In genomic region chr2:26186371-26186770, GRCh38 we compare ENCODE assay signal across 1 cellular context.
TF ChIP-seq lines count a peak whose summit lies in the region.

No MANE protein-coding gene starts in this region.

TF ChIP-seq in K562, 482 proteins besides CTCF, POLR2A, EP300 and RAD21:
- TF ChIP-seq TRIM24 (IDR thresholded peaks at IDR 0.05) (no peak), ZNF75A (CRISPR knock-in tag; IDR thresholded peaks at IDR 0.05) (no peak), ZBTB8A (IDR thresholded peaks at IDR 0.05; ENCODE audit: partially characterized antibody) (no peak), ELK1 (CRISPR knock-in tag; IDR thresholded peaks at IDR 0.05) (no peak), GABPB2 (CRISPR knock-in tag; conservative IDR thresholded peaks at IDR 0.05) (no peak), HMGXB4 (CRISPR knock-in tag; IDR thresholded peaks at IDR 0.05) (no peak), TSHZ1 (CRISPR knock-in tag; IDR thresholded peaks at IDR 0.05) (no peak)
